Comparison of ENCODE assay signal across 1 cellular context in genomic region chr16:88650749-88651275, GRCh38.
TF ChIP-seq lines count a peak whose summit lies in the region.

Gene CYBA, minus strand, starts transcription at chr16:88651053. Its CDS starts 40 bp downstream, at chr16:88651013.

TF ChIP-seq in K562, 482 proteins besides CTCF, POLR2A, EP300 and RAD21 (continued from another document and continues in another):
- peak in 1 of 2 experiments; percentile 52; a peak in 1 of 4 replicates for TF ChIP-seq MLX (CRISPR knock-in tag; conservative IDR thresholded peaks at IDR 0.05)
- 0 out of 2 replicates have a peak, but pooled peaks have one; percentile 5 for TF ChIP-seq ZNF12 (CRISPR knock-in tag; IDR thresholded peaks at IDR 0.05)
- peak; percentile 62; the same call in 1 of the 2 replicates for TF ChIP-seq ZNF282 (CRISPR knock-in tag; IDR thresholded peaks at IDR 0.05)
- no peak for TF ChIP-seq RBM39 (optimal IDR thresholded peaks at IDR 0.05; ENCODE audit: low read depth, low read length)
- peak; percentile 20; the same call in 1 of the 2 replicates for TF ChIP-seq BRD4 (IDR thresholded peaks at IDR 0.05)
- TF ChIP-seq AFF4 (CRISPR knock-in tag; IDR thresholded peaks at IDR 0.05), result peak; percentile 13; the same call in 1 of the 2 replicates
- TF ChIP-seq ASH1L (IDR thresholded peaks at IDR 0.05; ENCODE audit: borderline replicate concordance, low read depth, partially characterized antibody), result no peak
- TF ChIP-seq MXI1 (IDR thresholded peaks at IDR 0.05; ENCODE audit: low read depth, low read length), result peak; percentile 51; the same call in 1 of the 2 replicates
- peak; percentile 63; the same call in 1 of the 2 replicates for TF ChIP-seq NR3C1 (CRISPR knock-in tag; IDR thresholded peaks at IDR 0.05)
- no peak for TF ChIP-seq ZNF23 (CRISPR knock-in tag; IDR thresholded peaks at IDR 0.05)
- peak; percentile 70 to 79; a peak in 2 of 4 replicates for TF ChIP-seq SIN3A (IDR thresholded peaks at IDR 0.05; ENCODE audit: borderline replicate concordance in 2 of 2, control insufficient read depth in 1 of 2, low read depth in 2 of 2, low read length in 2 of 2)
- TF ChIP-seq HSF4 (CRISPR knock-in tag; IDR thresholded peaks at IDR 0.05; ENCODE audit: borderline replicate concordance), result no peak
- peak; percentile 81; the same call in 1 of the 2 replicates for TF ChIP-seq MYC (IDR thresholded peaks at IDR 0.05; ENCODE audit: low read depth, low read length)
- TF ChIP-seq MYC (CRISPR knock-in tag; IDR thresholded peaks at IDR 0.05; ENCODE audit: borderline replicate concordance, low read depth), result 0 out of 2 replicates have a peak, but pooled peaks have one; percentile 63
- peak in 1 of 2 experiments; percentile 83; a peak in 2 of 4 replicates for TF ChIP-seq MAZ (CRISPR knock-in tag; conservative IDR thresholded peaks at IDR 0.05 in 1 of 2, IDR thresholded peaks at IDR 0.05 in 1 of 2)
- 0 out of 4 replicates have a peak, but pooled peaks of 1 of the 2 experiments have one; percentile 10 for TF ChIP-seq ZNF639 (CRISPR knock-in tag; conservative IDR thresholded peaks at IDR 0.05 in 1 of 2, IDR thresholded peaks at IDR 0.05 in 1 of 2)
- peak; percentile 70 for TF ChIP-seq TFAP4 (CRISPR knock-in tag; IDR thresholded peaks at IDR 0.05; ENCODE audit: borderline replicate concordance)
- TF ChIP-seq ZBTB7A (IDR thresholded peaks at IDR 0.05; ENCODE audit: borderline replicate concordance, control insufficient read depth, low read depth, low read length), result peak; percentile 75
- 0 out of 2 replicates have a peak, but pooled peaks have one; percentile 28 for TF ChIP-seq FOXP1 (CRISPR knock-in tag; IDR thresholded peaks at IDR 0.05)
- peak in 1 of 3 experiments; percentile 76 for TF ChIP-seq YY1 (IDR thresholded peaks at IDR 0.05; ENCODE audit: borderline replicate concordance in 1 of 3, control insufficient read depth in 1 of 3, extremely low read depth in 1 of 3, insufficient read depth in 3 of 3, insufficient read length in 1 of 3, insufficient replicate concordance in 2 of 3, low read depth in 1 of 3, low read length in 2 of 3)
- 0 out of 2 replicates have a peak, but pooled peaks have one; percentile 63 for TF ChIP-seq E2F1 (CRISPR knock-in tag; IDR thresholded peaks at IDR 0.05)
- peak; percentile 91 for TF ChIP-seq TAF1 (IDR thresholded peaks at IDR 0.05; ENCODE audit: control insufficient read depth, extremely low read depth, insufficient read depth, low read length, severe bottlenecking)
- 0 out of 4 replicates have a peak, but pooled peaks of 1 of the 2 experiments have one; percentile 48 for TF ChIP-seq UBTF (IDR thresholded peaks at IDR 0.05; ENCODE audit: borderline replicate concordance in 1 of 2, low read depth in 2 of 2, low read length in 2 of 2)
- no peak for TF ChIP-seq HNRNPH1 (optimal IDR thresholded peaks at IDR 0.05; ENCODE audit: low read depth, low read length)
- TF ChIP-seq ZNF263 (CRISPR knock-in tag; IDR thresholded peaks at IDR 0.05; ENCODE audit: borderline replicate concordance), result 0 out of 2 replicates have a peak, but pooled peaks have one; percentile 45
- no peak for TF ChIP-seq SIRT6 (IDR thresholded peaks at IDR 0.05; ENCODE audit: low read depth, low read length)
- TF ChIP-seq MBD2 (IDR thresholded peaks at IDR 0.05; ENCODE audit: borderline replicate concordance, low read depth), result peak; percentile 64; the same call in 1 of the 2 replicates
- peak; percentile 14; the same call in 1 of the 2 replicates for TF ChIP-seq ZNF511 (CRISPR knock-in tag; IDR thresholded peaks at IDR 0.05)
- TF ChIP-seq RBM34 (IDR thresholded peaks at IDR 0.05; ENCODE audit: borderline replicate concordance, insufficient read depth, low read length), result no peak
- TF ChIP-seq ZNF140 (CRISPR knock-in tag; IDR thresholded peaks at IDR 0.05), result no peak
- peak; percentile 84; the same call in 1 of the 2 replicates for TF ChIP-seq PHF8 (IDR thresholded peaks at IDR 0.05; ENCODE audit: borderline replicate concordance, low read length)
- peak; percentile 43 for TF ChIP-seq PHF20 (IDR thresholded peaks at IDR 0.05; ENCODE audit: partially characterized antibody)
- peak; percentile 56; the same call in 1 of the 2 replicates for TF ChIP-seq ATF6 (CRISPR knock-in tag; IDR thresholded peaks at IDR 0.05)
- TF ChIP-seq ZNF384 (IDR thresholded peaks at IDR 0.05; ENCODE audit: low read depth, low read length), result no peak
- TF ChIP-seq GATA2 (CRISPR knock-in tag; IDR thresholded peaks at IDR 0.05), result no peak
- peak; percentile 11 for TF ChIP-seq NEUROD1 (IDR thresholded peaks at IDR 0.05; ENCODE audit: borderline replicate concordance, low read depth, low read length, partially characterized antibody)
- no peak for TF ChIP-seq TCF3 (CRISPR knock-in tag; IDR thresholded peaks at IDR 0.05)
- TF ChIP-seq ZKSCAN1 (IDR thresholded peaks at IDR 0.05; ENCODE audit: low read depth, low read length), result no peak
- peak; percentile 90 for TF ChIP-seq VEZF1 (CRISPR knock-in tag; IDR thresholded peaks at IDR 0.05)
- TF ChIP-seq DACH1 (IDR thresholded peaks at IDR 0.05; ENCODE audit: partially characterized antibody), result no peak
- TF ChIP-seq TEAD1 (CRISPR knock-in tag; IDR thresholded peaks at IDR 0.05), result peak in 1 of 2 experiments; percentile 20; a peak in 1 of 4 replicates
- TF ChIP-seq POLR2AphosphoS5 (IDR thresholded peaks at IDR 0.05; ENCODE audit: control insufficient read depth, insufficient read depth, low read depth, low read length), result peak; percentile 76
- TF ChIP-seq CEBPG (CRISPR knock-in tag; IDR thresholded peaks at IDR 0.05), result 0 out of 2 replicates have a peak, but pooled peaks have one; percentile 44
- TF ChIP-seq CEBPG (tag; conservative IDR thresholded peaks at IDR 0.05 in 1 of 2, IDR thresholded peaks at IDR 0.05 in 1 of 2), result no peak
- 0 out of 2 replicates have a peak, but pooled peaks have one; percentile 23 for TF ChIP-seq LCOR (CRISPR knock-in tag; IDR thresholded peaks at IDR 0.05)
- 0 out of 2 replicates have a peak, but pooled peaks have one; percentile 36 for TF ChIP-seq ZNF124 (CRISPR knock-in tag; IDR thresholded peaks at IDR 0.05)
- TF ChIP-seq FOXK2 (conservative IDR thresholded peaks at IDR 0.05 in 1 of 2, IDR thresholded peaks at IDR 0.05 in 1 of 2; ENCODE audit: low read depth in 2 of 2), result no peak
- peak; percentile 30 for TF ChIP-seq CHD1 (IDR thresholded peaks at IDR 0.05; ENCODE audit: low read length)
